In genomic region chr2:66435963-66436362, GRCh38 we compare ENCODE assay signal across 10 cellular contexts. TPM values are rescaled to one million over a fixed set of nuclear protein-coding genes. Genes with fewer than 3 reads are reported as not detected.
A peak's percentile ranks its signal among the peaks of the same experiment; 100 is the strongest.
DNase-seq lines count a peak whose midpoint lies in the region; ATAC-seq and TF ChIP-seq lines count a peak whose summit lies in the region.
"Had no signal": no experiment of that assay in that cellular context is flagged by ENCODE, and none has a peak within 500 bp of the region (broad histone marks: within the 10 kb centered on the region; RNA-seq: fewer than 3 reads in every experiment).

No MANE protein-coding gene starts in this region.

- CTCF ChIA-PET in OCI-LY7 (lab: Charles Lee; ENCODE audit: unreplicated experiment), result no interaction called here

- peaks cover 25% of the 10 kb centered on the region for H3K4me1 ChIP-seq in OCI-LY7 (ENCODE audit: insufficient read depth, low read length, poor library complexity, severe bottlenecking)

- no peak for ATAC-seq in HG03469 (IDR thresholded peaks at IDR 0.05; ENCODE audit: unreplicated experiment)
- ATAC-seq in HG03442 (IDR thresholded peaks at IDR 0.05; ENCODE audit: unreplicated experiment), result no peak
- no peak for ATAC-seq in HG03095 (IDR thresholded peaks at IDR 0.05; ENCODE audit: unreplicated experiment)

- peak overlapping the region; percentile 93 for H3K4me2 ChIP-seq in OCI-LY7 (ENCODE audit: low read length)

- H3K9me2 ChIP-seq in OCI-LY7 (ENCODE audit: insufficient read depth, low read length), result no peaks in the 10 kb centered on the region

- peak overlapping the region; percentile 31 for H2AFZ ChIP-seq in OCI-LY7 (ENCODE audit: low read length)

- DNase-seq in OCI-LY7 (ENCODE audit: low spot score), result no peak
- DNase-seq in epithelial cell of prostate (ENCODE audit: low read depth, low spot score), result no peak
- no peak for DNase-seq in nephron progenitor cell
- DNase-seq in NCI-H345 treated with DMSO at 0.1 percent for 48 hours (lab: John Stamatoyannopoulos, UW; ENCODE audit: unreplicated experiment), result no peak
- DNase-seq: activated CD4-positive, alpha-beta T cell treated with anti-CD3 and anti-CD28 coated beads, Interleukin-2, amount 10 ng/mL, durations not matched to agents 24 days and 14 days; NCI-H226 had no signal

- peak overlapping the region; percentile 93 for H3K4me3 Mint-ChIP-seq in nephron progenitor cell

- H3K9me3 ChIP-seq in OCI-LY7 (ENCODE audit: low read length), result no peaks in the 10 kb centered on the region

- POLR2A ChIA-PET in OCI-LY7 (lab: Charles Lee), result interaction anchor here (1.1 to 1.5 kb wide), 2 partner anchors 14 to 16 kb away, joined by 3 to 5 read pairs; no protein-coding TSS in a partner anchor

- H3K9me3 Mint-ChIP-seq in nephron progenitor cell, result no peaks in the 10 kb centered on the region
- H3K9me3 Mint-ChIP-seq: activated CD4-positive, alpha-beta T cell treated with anti-CD3 and anti-CD28 coated beads, Interleukin-2, amount 10 ng/mL, durations not matched to agents 24 days and 14 days had no signal

- no peaks in the 10 kb centered on the region for H3K79me2 ChIP-seq in OCI-LY7 (ENCODE audit: insufficient read depth, low read depth, low read length)

- H4K20me1 ChIP-seq in OCI-LY7 (ENCODE audit: insufficient read depth, low read length), result no peaks in the 10 kb centered on the region

- H3K36me3 Mint-ChIP-seq in nephron progenitor cell (ENCODE audit: low read depth), result peaks cover 28% of the 10 kb centered on the region

- H3K27ac ChIP-seq in 22Rv1 (peak overlapping the region; percentile 91; the same call in 1 of the 2 replicates), OCI-LY7 (ENCODE audit: low read depth, low read length, poor library complexity, severe bottlenecking) (no peak overlapping the region), epithelial cell of prostate (peak overlapping the region; percentile 85)

- peaks cover 33% of the 10 kb centered on the region for H3K4me1 Mint-ChIP-seq in nephron progenitor cell

- peak overlapping the region; percentile 98 for H3K27ac Mint-ChIP-seq in nephron progenitor cell
- H3K27ac Mint-ChIP-seq: activated CD4-positive, alpha-beta T cell treated with anti-CD3 and anti-CD28 coated beads, Interleukin-2, amount 10 ng/mL, durations not matched to agents 24 days and 14 days had no signal

- H3K27me3 Mint-ChIP-seq in nephron progenitor cell (ENCODE audit: low read depth, poor library complexity), result no peaks in the 10 kb centered on the region

- no peaks in the 10 kb centered on the region for H3K36me3 ChIP-seq in OCI-LY7 (ENCODE audit: insufficient read depth, low read length)

- TF ChIP-seq CTCF in 22Rv1 (IDR thresholded peaks at IDR 0.05) (no peak), OCI-LY7 (conservative IDR thresholded peaks at IDR 0.05; ENCODE audit: low read length) (no peak), nephron progenitor cell (IDR thresholded peaks at IDR 0.05) (no peak)

- BruUV-seq in OCI-LY7 (replicated peaks; lab: Mats Ljungman, UMichigan), result no TSS peak

- intact Hi-C loops in OCI-LY7 (cut with micrococcal nuclease; ENCODE audit: unreplicated experiment), result loop anchor here (2.0 to 10.0 kb wide), 4 partner anchors 129 to 1599 kb away; no protein-coding TSS in a partner anchor

- H3K4me3 ChIP-seq in OCI-LY7 (ENCODE audit: low read depth, low read length, poor library complexity, severe bottlenecking), result peak overlapping the region; percentile 77

RNA-seq across cellular contexts. Expression of gene MEIS1, which starts 1.0 kb away (rescaled TPM):
- 5.4 and 14.3 TPM in 2 replicates for total RNA-seq in OCI-LY7 (2014; rRNA removed; shearing (Covaris generic))
- 6.1 and 7.3 TPM in 2 replicates for total RNA-seq in OCI-LY7 (2022)
- total RNA-seq: activated CD4-positive, alpha-beta T cell treated with anti-CD3 and anti-CD28 coated beads, Interleukin-2, amount 10 ng/mL, durations not matched to agents 24 days and 14 days had no signal
